ENCODE assay signal across 21 cellular contexts in the genomic region with DNA sequence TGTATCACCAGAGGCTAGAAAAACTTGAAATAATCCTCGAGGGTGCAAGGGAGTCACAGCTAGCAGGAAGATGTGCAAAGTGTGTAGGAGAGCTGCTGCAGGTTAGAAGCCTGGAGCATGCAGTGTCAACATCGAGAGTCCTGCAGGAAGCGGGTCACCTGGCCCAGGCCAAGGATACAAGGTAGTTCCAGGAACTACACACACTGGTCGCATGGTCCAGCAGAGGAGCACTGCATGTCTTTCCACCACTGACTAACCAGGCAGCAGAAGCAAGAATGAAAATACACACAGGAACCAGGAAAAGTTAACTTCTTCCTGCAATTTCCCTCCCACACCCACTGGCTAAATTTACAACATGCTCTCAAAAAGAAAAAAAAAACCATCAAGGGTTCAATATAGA.
"Had no signal": no experiment of that assay in that cellular context is flagged by ENCODE, and none has a peak within 500 bp of the region (broad histone marks: within the 10 kb centered on the region; RNA-seq: fewer than 3 reads in every experiment).

No MANE protein-coding gene starts in this region.

- H3K79me2 ChIP-seq: hepatocyte had no signal

- H3K4me3 ChIP-seq: cardiac muscle cell, hepatocyte, prostate gland, skin epidermis, suprapubic skin, vagina had no signal

- H3K4me3 Mint-ChIP-seq: activated naive CD8-positive, alpha-beta T cell treated with anti-CD3 and anti-CD28 coated beads, Interleukin-2, amount 10 ng/mL, durations not matched to agents 7 days and 5 days; neural crest cell; stimulated activated naive CD8-positive, alpha-beta T cell treated with anti-CD3 and anti-CD28 coated beads, Interleukin-15, amount 100 ng/mL, for 72 hours; T-cell had no signal

- DNase-seq: activated CD4-positive, alpha-beta T cell treated with anti-CD3 and anti-CD28 coated beads, Interleukin-2, amount 50 U/mL, for 48 hours; activated naive CD4-positive, alpha-beta T cell treated with Interleukin-2 at 50 U/mL for 16 hours; activated naive CD8-positive, alpha-beta T cell treated with anti-CD3 and anti-CD28 coated beads, Interleukin-2, amount 10 ng/mL, durations not matched to agents 7 days and 5 days; activated T-cell treated with anti-CD3 and anti-CD28 coated beads, Interleukin-2, amount 50 U/mL, for 1 hour; amygdala; dermis blood vessel endothelial cell; effector memory CD4-positive, alpha-beta T cell; right cardiac atrium; stimulated activated naive CD8-positive, alpha-beta T cell treated with anti-CD3 and anti-CD28 coated beads, Interleukin-15, amount 100 ng/mL, for 72 hours; T-cell; T1000; trophoblast cell had no signal

- H3K9me3 ChIP-seq: prostate gland, suprapubic skin, vagina had no signal

- H3K4me2 ChIP-seq: hepatocyte had no signal

- H2AFZ ChIP-seq: hepatocyte had no signal

- H3K27me3 ChIP-seq: cardiac muscle cell, hepatocyte, vagina had no signal

- H3K27ac Mint-ChIP-seq: activated naive CD8-positive, alpha-beta T cell treated with anti-CD3 and anti-CD28 coated beads, Interleukin-2, amount 10 ng/mL, durations not matched to agents 7 days and 5 days; activated T-helper 2 cell treated with anti-CD3 and anti-CD28 coated beads, Interferon-gamma antibody, Interleukin-2, Interleukin-4, amounts not matched to agents 10 μg/mL and 5 μg/mL and 100 μg/mL, durations not matched to agents 14 hours and 24 hours and 36 hours; stimulated activated naive CD8-positive, alpha-beta T cell treated with anti-CD3 and anti-CD28 coated beads, Interleukin-15, amount 100 ng/mL, for 72 hours; T-cell had no signal

- H3K9me3 Mint-ChIP-seq: activated T-helper 2 cell treated with anti-CD3 and anti-CD28 coated beads, Interferon-gamma antibody, Interleukin-2, Interleukin-4, amounts not matched to agents 10 μg/mL and 5 μg/mL and 100 μg/mL, durations not matched to agents 14 hours and 24 hours and 36 hours; neural crest cell; stimulated activated naive CD8-positive, alpha-beta T cell treated with anti-CD3 and anti-CD28 coated beads, Interleukin-15, amount 100 ng/mL, for 72 hours; T-cell had no signal

- H3K36me3 ChIP-seq: cardiac muscle cell, prostate gland, suprapubic skin, vagina had no signal

- H3K27ac ChIP-seq: cardiac muscle cell, hepatocyte, prostate gland, skin epidermis, suprapubic skin, vagina had no signal

- ATAC-seq: left lobe of liver; right cardiac atrium; stimulated activated naive CD8-positive, alpha-beta T cell treated with anti-CD3 and anti-CD28 coated beads, Interleukin-15, amount 100 ng/mL, for 72 hours; T-cell had no signal

- H3K4me1 ChIP-seq: prostate gland, suprapubic skin, vagina had no signal
